Comparison of ENCODE assay signal across 23 cellular contexts in the genomic region with DNA sequence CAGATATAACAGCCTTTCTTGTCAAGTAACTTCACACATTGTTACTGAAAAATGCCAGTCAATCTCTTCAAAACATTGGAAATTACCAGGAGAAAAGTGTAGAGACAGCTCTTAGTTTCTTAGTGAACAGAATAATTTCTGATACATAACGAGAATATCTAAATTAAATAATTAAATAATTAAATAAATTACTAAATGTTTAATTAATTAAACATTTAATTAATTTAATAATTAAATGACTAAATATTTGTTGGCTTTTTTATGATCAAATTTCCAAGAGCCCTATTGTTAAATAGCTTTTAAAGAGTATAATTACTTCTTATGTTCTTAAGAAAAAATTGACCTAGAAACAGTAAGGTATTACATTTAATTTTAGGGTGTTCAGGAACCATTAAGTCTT.
"Had no signal": no experiment of that assay in that cellular context is flagged by ENCODE, and none has a peak within 500 bp of the region (broad histone marks: within the 10 kb centered on the region; RNA-seq: fewer than 3 reads in every experiment).

No MANE protein-coding gene starts in this region.

- H3K9me3 ChIP-seq: gastroesophageal sphincter, heart left ventricle, lower lobe of right lung, stomach, thyroid gland, vagina had no signal

- H3K27me3 ChIP-seq: gastroesophageal sphincter, heart left ventricle, hepatocyte, stomach, thyroid gland, vagina had no signal

- H2AFZ ChIP-seq: hepatocyte, parathyroid adenoma had no signal

- H3K4me2 ChIP-seq: hepatocyte had no signal

- H3K4me3 ChIP-seq: gastroesophageal sphincter, heart left ventricle, hepatocyte, lower lobe of right lung, stomach, thyroid gland, vagina had no signal

- H3K9ac ChIP-seq: parathyroid adenoma had no signal

- DNase-seq: cortex of kidney; foreskin fibroblast; heart left ventricle; kidney glomerular epithelial cell; left colon; left ventricle myocardium superior; lower lobe of right lung; naive thymus-derived CD8-positive, alpha-beta T cell; nephron progenitor cell; stimulated activated CD4-positive, alpha-beta T cell treated with anti-CD3 and anti-CD28 coated beads, Interleukin-2, amount 100 ng/mL, for 24 hours; stimulated activated CD4-positive, alpha-beta T cell treated with anti-CD3 and anti-CD28 coated beads, Interleukin-4, amount 100 ng/mL, for 24 hours; stimulated activated naive CD4-positive, alpha-beta T cell treated with Interleukin-2 at 50 U/mL for 16 hours; stomach; thyroid gland; trophoblast cell had no signal

- H3K36me3 ChIP-seq: gastroesophageal sphincter, heart left ventricle, lower lobe of right lung, stomach, thyroid gland, vagina had no signal

- ATAC-seq: esophagus mucosa; gastroesophageal sphincter; heart left ventricle; left colon; left ventricle myocardium superior; lower lobe of right lung; naive thymus-derived CD8-positive, alpha-beta T cell; sciatic nerve; stimulated activated effector memory CD8-positive, alpha-beta T cell treated with anti-CD3 and anti-CD28 coated beads, Interleukin-12 subunit alpha, Interleukin-12 subunit beta, amount 100 ng/mL, for 72 hours had no signal

- H3K27ac ChIP-seq: epithelial cell of prostate, gastroesophageal sphincter, heart left ventricle, hepatocyte, lower lobe of right lung, parathyroid adenoma, stomach, thyroid gland, vagina had no signal
